Comparison of ENCODE assay signal across 19 cellular contexts in genomic region chr15:67118808-67119207, GRCh38. TPM values are rescaled to one million over a fixed set of nuclear protein-coding genes. Genes with fewer than 3 reads are reported as not detected.
DNase-seq lines count a peak whose midpoint lies in the region; ATAC-seq and TF ChIP-seq lines count a peak whose summit lies in the region.
"Had no signal": no experiment of that assay in that cellular context is flagged by ENCODE, and none has a peak within 500 bp of the region (broad histone marks: within the 10 kb centered on the region; RNA-seq: fewer than 3 reads in every experiment).

No MANE protein-coding gene starts in this region.

- in situ Hi-C loops in Panc1 (cut with HindIII; ENCODE audit: low pct_unique_long_range_greater_than_20kb, low sequenced_read_pairs): no loop called here

- no peak for ATAC-seq in Panc1
- ATAC-seq in central memory CD8-positive, alpha-beta T cell (replicated peaks; ENCODE audit: extremely low read depth, poor library complexity, severe bottlenecking): no peak
- no peak for ATAC-seq in psoas muscle
- ATAC-seq in esophagus mucosa: no peak
- ATAC-seq in HG03280 (IDR thresholded peaks at IDR 0.05; ENCODE audit: unreplicated experiment): no peak

- TF ChIP-seq CTCF in Panc1 (IDR thresholded peaks at IDR 0.05) (no peak), psoas muscle (IDR thresholded peaks at IDR 0.05) (no peak)

- peak overlapping the region; percentile 25 for H3K4me3 Mint-ChIP-seq in T-helper 2 cell treated with Interferon-gamma antibody and Interleukin-4, amounts not matched to agents 5 μg/mL and 100 μg/mL, for 36 hours
- peak overlapping the region; percentile 40 for H3K4me3 Mint-ChIP-seq in central memory CD8-positive, alpha-beta T cell

- H3K4me1 Mint-ChIP-seq in T-helper 2 cell treated with Interferon-gamma antibody and Interleukin-4, amounts not matched to agents 5 μg/mL and 100 μg/mL, for 36 hours (ENCODE audit: low read depth): peaks cover 81% of the 10 kb centered on the region
- H3K4me1 Mint-ChIP-seq in central memory CD8-positive, alpha-beta T cell: peaks cover 83% of the 10 kb centered on the region

- WGBS in psoas muscle, 3 donors: 96 to 98% (median 96%) methylated on average over 5 of the region's 5 CpGs

- BruUV-seq in Panc1 (replicated peaks; lab: Mats Ljungman, UMichigan): no TSS peak

- no peaks in the 10 kb centered on the region for H3K27me3 Mint-ChIP-seq in T-helper 2 cell treated with Interferon-gamma antibody and Interleukin-4, amounts not matched to agents 5 μg/mL and 100 μg/mL, for 36 hours (ENCODE audit: low read depth)
- H3K27me3 Mint-ChIP-seq in central memory CD8-positive, alpha-beta T cell: no peaks in the 10 kb centered on the region

- POLR2A ChIA-PET in Panc1 (lab: Charles Lee): no interaction called here

- H3K4me1 ChIP-seq in Panc1 (ENCODE audit: control insufficient read depth, insufficient read depth, low read length) (peaks cover 97% of the 10 kb centered on the region), psoas muscle (peaks cover 84% of the 10 kb centered on the region)

- H3K27me3 ChIP-seq in Panc1 (ENCODE audit: control insufficient read depth, insufficient read depth, low read length): no peaks in the 10 kb centered on the region
- H3K27me3 ChIP-seq in psoas muscle (ENCODE audit: insufficient read depth in 3 of 3, low read length in 2 of 3): no peaks in the 10 kb centered on the region
- H3K27me3 ChIP-seq: right atrium auricular region had no signal

- no peak for DNase-seq in T-helper 2 cell treated with Interferon-gamma antibody and Interleukin-4, amounts not matched to agents 5 μg/mL and 100 μg/mL, for 36 hours (ENCODE audit: low spot score)
- DNase-seq in T-helper 2 cell (no peak), Panc1 (ENCODE audit: low read depth, low spot score) (no peak), psoas muscle (no peak), cerebellar nuclear complex (lab: John Stamatoyannopoulos, UW) (no peak)
- no peak for DNase-seq in central memory CD8-positive, alpha-beta T cell (ENCODE audit: low spot score in 2 of 2)
- DNase-seq: 8988T, activated gamma-delta T cell treated with Interleukin-2 at 50 U/mL for 16 hours, cortex of kidney, DMS153, foreskin fibroblast, NCI-H1694 treated with DMSO at 0.1 percent for 48 hours, NCI-H526 treated with DMSO at 0.1 percent for 48 hours, Right ventricle myocardium superior, substantia nigra had no signal

- H3K27ac Mint-ChIP-seq in T-helper 2 cell treated with Interferon-gamma antibody and Interleukin-4, amounts not matched to agents 5 μg/mL and 100 μg/mL, for 36 hours: peak overlapping the region; percentile 84
- peak overlapping the region; percentile 97 for H3K27ac Mint-ChIP-seq in central memory CD8-positive, alpha-beta T cell (ENCODE audit: low read depth)

- no peak overlapping the region for H3K4me3 ChIP-seq in Panc1 (ENCODE audit: low read depth in 2 of 2, low read length in 2 of 2)
- no peak overlapping the region for H3K4me3 ChIP-seq in psoas muscle
- H3K4me3 ChIP-seq: right atrium auricular region had no signal

- H3K36me3 Mint-ChIP-seq in T-helper 2 cell treated with Interferon-gamma antibody and Interleukin-4, amounts not matched to agents 5 μg/mL and 100 μg/mL, for 36 hours (ENCODE audit: low read depth): peaks cover 50% of the 10 kb centered on the region
- peaks cover 7% of the 10 kb centered on the region for H3K36me3 Mint-ChIP-seq in central memory CD8-positive, alpha-beta T cell (ENCODE audit: insufficient read depth)

- intact Hi-C loops in Panc1 (cut with micrococcal nuclease; ENCODE audit: unreplicated experiment): no loop called here
- intact Hi-C loops in psoas muscle (cut with DNase I): no loop called here

- H3K27ac ChIP-seq in Panc1 (ENCODE audit: low read length): peak overlapping the region; percentile 100
- H3K27ac ChIP-seq in psoas muscle: peak overlapping the region; percentile 97
- H3K27ac ChIP-seq: KMS-11 had no signal

- 0 out of 2 replicates have a peak, but pooled peaks cover 5% of the 10 kb centered on the region for H3K36me3 ChIP-seq in Panc1 (ENCODE audit: control insufficient read depth, insufficient read depth, low read length)
- no peaks in the 10 kb centered on the region for H3K36me3 ChIP-seq in psoas muscle (ENCODE audit: insufficient read depth in 1 of 2, low read depth in 1 of 2)
- H3K36me3 ChIP-seq: right atrium auricular region had no signal

- CTCF ChIA-PET in Panc1 (lab: Charles Lee): no interaction called here

- no peaks in the 10 kb centered on the region for H3K9me3 ChIP-seq in Panc1 (ENCODE audit: control insufficient read depth, insufficient read depth, low read depth, low read length)
- no peaks in the 10 kb centered on the region for H3K9me3 ChIP-seq in psoas muscle
- H3K9me3 ChIP-seq: right atrium auricular region had no signal

- no peaks in the 10 kb centered on the region for H3K9me3 Mint-ChIP-seq in T-helper 2 cell treated with Interferon-gamma antibody and Interleukin-4, amounts not matched to agents 5 μg/mL and 100 μg/mL, for 36 hours
- no peaks in the 10 kb centered on the region for H3K9me3 Mint-ChIP-seq in central memory CD8-positive, alpha-beta T cell

RNA-seq across cellular contexts. Expression of gene SMAD3, which starts 53.4 kb away (rescaled TPM):
- total RNA-seq in Panc1 (2021; ENCODE audit: unreplicated experiment): 394 TPM
- 255 TPM for polyA plus RNA-seq in Panc1 (2012; ENCODE audit: insufficient read length)
- total RNA-seq in psoas muscle: 10 to 100 TPM; 25.7 to 47.6 (median 44.0) TPM
- polyA plus RNA-seq in psoas muscle: 10 to 100 TPM in 2 of 3 donors, 1 to 10 TPM in 1; 2.9 to 29.3 (median 20.3) TPM
- 35.6 TPM for total RNA-seq in esophagus mucosa
